Comparison of ENCODE assay signal across 1 cellular context in genomic region chr1:155911156-155912055, GRCh38.
TF ChIP-seq lines count a peak whose summit lies in the region.

RIT1 (minus strand) TSS chr1:155911349; CDS start chr1:155910761, 588 bp downstream.

TF ChIP-seq in HepG2, 621 proteins besides CTCF, POLR2A, EP300 and RAD21 (continued from another document and continues in another):
- TF ChIP-seq ZNF572 (CRISPR knock-in tag; IDR thresholded peaks at IDR 0.05) (no peak), NRL (CRISPR knock-in tag; IDR thresholded peaks at IDR 0.05; ENCODE audit: borderline replicate concordance) (no peak), HDAC6 (IDR thresholded peaks at IDR 0.05; ENCODE audit: low read depth, low read length) (no peak), HOXA9 (CRISPR knock-in tag; IDR thresholded peaks at IDR 0.05; ENCODE audit: borderline replicate concordance) (no peak), ZNF768 (CRISPR knock-in tag; IDR thresholded peaks at IDR 0.05) (0 out of 2 replicates have a peak, but pooled peaks have one; percentile 18), HDAC2 (CRISPR knock-in tag; IDR thresholded peaks at IDR 0.05) (no peak), ZNF337 (CRISPR knock-in tag; IDR thresholded peaks at IDR 0.05; ENCODE audit: borderline replicate concordance, low read depth) (no peak), ZBTB25 (CRISPR knock-in tag; IDR thresholded peaks at IDR 0.05) (peak; percentile 86), HES4 (CRISPR knock-in tag; IDR thresholded peaks at IDR 0.05; ENCODE audit: borderline replicate concordance) (no peak), POLR2AphosphoS2 (IDR thresholded peaks at IDR 0.05; ENCODE audit: low read depth, low read length) (no peak), ZNF83 (CRISPR knock-in tag; IDR thresholded peaks at IDR 0.05; ENCODE audit: borderline replicate concordance) (no peak), ZNF570 (CRISPR knock-in tag; IDR thresholded peaks at IDR 0.05; ENCODE audit: borderline replicate concordance) (no peak), FOSL1 (CRISPR knock-in tag; IDR thresholded peaks at IDR 0.05; ENCODE audit: borderline replicate concordance) (no peak), ZNF709 (CRISPR knock-in tag; IDR thresholded peaks at IDR 0.05) (no peak), ZNF30 (CRISPR knock-in tag; IDR thresholded peaks at IDR 0.05) (no peak), ZNF230 (CRISPR knock-in tag; IDR thresholded peaks at IDR 0.05) (no peak), ZBTB40 (IDR thresholded peaks at IDR 0.05) (no peak), ZBTB40 (CRISPR knock-in tag; IDR thresholded peaks at IDR 0.05) (no peak), ZBTB7A (CRISPR knock-in tag; IDR thresholded peaks at IDR 0.05) (no peak), ZNF761 (CRISPR knock-in tag; conservative IDR thresholded peaks at IDR 0.05) (no peak), ZNF224 (CRISPR knock-in tag; IDR thresholded peaks at IDR 0.05) (no peak), SALL1 (CRISPR knock-in tag; IDR thresholded peaks at IDR 0.05) (peak; percentile 31; the same call in 1 of the 2 replicates), KLF9 (CRISPR knock-in tag; IDR thresholded peaks at IDR 0.05; ENCODE audit: low read depth) (no peak), ZMYM3 (CRISPR knock-in tag; IDR thresholded peaks at IDR 0.05) (peak; percentile 13; the same call in 1 of the 2 replicates), NR1H2 (CRISPR knock-in tag; IDR thresholded peaks at IDR 0.05; ENCODE audit: borderline replicate concordance, low read depth) (no peak), PHF5A (CRISPR knock-in tag; IDR thresholded peaks at IDR 0.05; ENCODE audit: low read depth, unreplicated experiment) (no peak), ZNF644 (CRISPR knock-in tag; IDR thresholded peaks at IDR 0.05; ENCODE audit: low read depth) (no peak), ZSCAN20 (CRISPR knock-in tag; IDR thresholded peaks at IDR 0.05; ENCODE audit: borderline replicate concordance) (no peak), ZFP41 (CRISPR knock-in tag; IDR thresholded peaks at IDR 0.05; ENCODE audit: borderline replicate concordance) (no peak), ZNF703 (CRISPR knock-in tag; IDR thresholded peaks at IDR 0.05; ENCODE audit: borderline replicate concordance) (no peak), FOXP1 (IDR thresholded peaks at IDR 0.05) (no peak), FOXP1 (CRISPR knock-in tag; IDR thresholded peaks at IDR 0.05) (no peak), HMG20A (CRISPR knock-in tag; IDR thresholded peaks at IDR 0.05; ENCODE audit: borderline replicate concordance) (no peak), RBAK (CRISPR knock-in tag; IDR thresholded peaks at IDR 0.05) (no peak), PAWR (CRISPR knock-in tag; IDR thresholded peaks at IDR 0.05; ENCODE audit: borderline replicate concordance) (no peak), ZXDC (CRISPR knock-in tag; IDR thresholded peaks at IDR 0.05) (no peak), ZNF329 (CRISPR knock-in tag; IDR thresholded peaks at IDR 0.05; ENCODE audit: low read depth) (no peak), ATF1 (CRISPR knock-in tag; IDR thresholded peaks at IDR 0.05) (peak; percentile 70; the same call in 1 of the 2 replicates), TSC22D2 (CRISPR knock-in tag; IDR thresholded peaks at IDR 0.05; ENCODE audit: borderline replicate concordance) (no peak), JARID2 (CRISPR knock-in tag; IDR thresholded peaks at IDR 0.05; ENCODE audit: insufficient replicate concordance) (no peak), SKI (IDR thresholded peaks at IDR 0.05; ENCODE audit: partially characterized antibody) (no peak), BRD4 (CRISPR knock-in tag; IDR thresholded peaks at IDR 0.05) (no peak), CCDC6 (CRISPR knock-in tag; IDR thresholded peaks at IDR 0.05) (no peak), ZSCAN25 (CRISPR knock-in tag; IDR thresholded peaks at IDR 0.05) (no peak), EHMT2 (IDR thresholded peaks at IDR 0.05; ENCODE audit: borderline replicate concordance, low read depth, low read length) (no peak), CC2D1A (CRISPR knock-in tag; IDR thresholded peaks at IDR 0.05) (no peak), NR3C1 (CRISPR knock-in tag; IDR thresholded peaks at IDR 0.05) (no peak), ONECUT2 (CRISPR knock-in tag; IDR thresholded peaks at IDR 0.05) (no peak), ZNF124 (CRISPR knock-in tag; IDR thresholded peaks at IDR 0.05) (no peak), ZFP62 (CRISPR knock-in tag; IDR thresholded peaks at IDR 0.05) (no peak)
- TF ChIP-seq, protein P1, sequence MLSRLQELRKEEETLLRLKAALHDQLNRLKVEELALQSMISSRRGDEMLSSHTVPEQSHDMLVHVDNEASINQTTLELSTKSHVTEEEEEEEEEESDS (CRISPR knock-in tag; IDR thresholded peaks at IDR 0.05; ENCODE audit: borderline replicate concordance): no peak
- TF ChIP-seq, protein P2, sequence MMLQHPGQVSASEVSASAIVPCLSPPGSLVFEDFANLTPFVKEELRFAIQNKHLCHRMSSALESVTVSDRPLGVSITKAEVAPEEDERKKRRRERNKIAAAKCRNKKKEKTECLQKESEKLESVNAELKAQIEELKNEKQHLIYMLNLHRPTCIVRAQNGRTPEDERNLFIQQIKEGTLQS (CRISPR knock-in tag; IDR thresholded peaks at IDR 0.05): no peak
- TF ChIP-seq, protein P3, sequence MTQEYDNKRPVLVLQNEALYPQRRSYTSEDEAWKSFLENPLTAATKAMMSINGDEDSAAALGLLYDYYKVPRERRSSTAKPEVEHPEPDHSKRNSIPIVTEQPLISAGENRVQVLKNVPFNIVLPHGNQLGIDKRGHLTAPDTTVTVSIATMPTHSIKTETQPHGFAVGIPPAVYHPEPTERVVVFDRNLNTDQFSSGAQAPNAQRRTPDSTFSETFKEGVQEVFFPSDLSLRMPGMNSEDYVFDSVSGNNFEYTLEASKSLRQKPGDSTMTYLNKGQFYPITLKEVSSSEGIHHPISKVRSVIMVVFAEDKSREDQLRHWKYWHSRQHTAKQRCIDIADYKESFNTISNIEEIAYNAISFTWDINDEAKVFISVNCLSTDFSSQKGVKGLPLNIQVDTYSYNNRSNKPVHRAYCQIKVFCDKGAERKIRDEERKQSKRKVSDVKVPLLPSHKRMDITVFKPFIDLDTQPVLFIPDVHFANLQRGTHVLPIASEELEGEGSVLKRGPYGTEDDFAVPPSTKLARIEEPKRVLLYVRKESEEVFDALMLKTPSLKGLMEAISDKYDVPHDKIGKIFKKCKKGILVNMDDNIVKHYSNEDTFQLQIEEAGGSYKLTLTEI (CRISPR knock-in tag; conservative IDR thresholded peaks at IDR 0.05): no peak
- TF ChIP-seq, protein P4, sequence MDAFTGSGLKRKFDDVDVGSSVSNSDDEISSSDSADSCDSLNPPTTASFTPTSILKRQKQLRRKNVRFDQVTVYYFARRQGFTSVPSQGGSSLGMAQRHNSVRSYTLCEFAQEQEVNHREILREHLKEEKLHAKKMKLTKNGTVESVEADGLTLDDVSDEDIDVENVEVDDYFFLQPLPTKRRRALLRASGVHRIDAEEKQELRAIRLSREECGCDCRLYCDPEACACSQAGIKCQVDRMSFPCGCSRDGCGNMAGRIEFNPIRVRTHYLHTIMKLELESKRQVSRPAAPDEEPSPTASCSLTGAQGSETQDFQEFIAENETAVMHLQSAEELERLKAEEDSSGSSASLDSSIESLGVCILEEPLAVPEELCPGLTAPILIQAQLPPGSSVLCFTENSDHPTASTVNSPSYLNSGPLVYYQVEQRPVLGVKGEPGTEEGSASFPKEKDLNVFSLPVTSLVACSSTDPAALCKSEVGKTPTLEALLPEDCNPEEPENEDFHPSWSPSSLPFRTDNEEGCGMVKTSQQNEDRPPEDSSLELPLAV (CRISPR knock-in tag; conservative IDR thresholded peaks at IDR 0.05; ENCODE audit: low read depth): no peak
- TF ChIP-seq, protein P5, sequence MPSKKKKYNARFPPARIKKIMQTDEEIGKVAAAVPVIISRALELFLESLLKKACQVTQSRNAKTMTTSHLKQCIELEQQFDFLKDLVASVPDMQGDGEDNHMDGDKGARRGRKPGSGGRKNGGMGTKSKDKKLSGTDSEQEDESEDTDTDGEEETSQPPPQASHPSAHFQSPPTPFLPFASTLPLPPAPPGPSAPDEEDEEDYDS (CRISPR knock-in tag; IDR thresholded peaks at IDR 0.05): peak; percentile 62; the same call in 1 of the 2 replicates
